Comparison of ENCODE assay signal across 18 cellular contexts in the genomic region with DNA sequence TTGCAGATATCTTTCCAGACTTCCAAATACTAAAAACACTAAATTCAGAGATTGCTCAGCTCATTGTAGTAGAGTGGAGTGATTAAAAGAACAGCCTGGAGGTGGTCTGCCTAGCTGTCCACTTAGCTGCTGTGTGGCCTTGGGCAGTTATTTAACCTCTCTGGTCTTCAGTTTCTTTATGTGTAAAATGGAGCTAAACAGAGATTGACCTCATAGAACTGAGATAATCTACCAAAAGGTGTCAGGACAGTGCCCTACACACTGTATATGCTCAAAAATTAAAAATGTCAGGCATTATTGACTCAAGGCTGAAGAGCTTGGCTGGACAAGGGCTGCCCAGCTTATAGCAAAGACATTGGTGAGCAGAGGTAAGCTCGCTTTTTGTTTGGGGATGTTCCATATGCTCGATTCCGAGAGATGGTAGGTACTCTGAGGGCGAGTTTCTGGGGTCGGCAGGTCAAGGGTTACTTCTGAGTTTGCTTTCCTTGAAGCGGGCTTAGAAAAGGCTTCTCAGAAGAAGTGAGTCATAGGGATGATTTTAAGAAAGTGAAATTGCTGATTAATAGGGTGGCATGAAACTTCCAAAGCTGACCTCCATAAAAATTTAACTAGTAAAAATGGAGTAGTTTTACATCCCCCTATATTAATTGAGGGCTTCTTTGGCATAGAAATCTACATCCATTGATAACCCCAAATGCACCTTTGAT.
"Had no signal": no experiment of that assay in that cellular context is flagged by ENCODE, and none has a peak within 500 bp of the region (broad histone marks: within the 10 kb centered on the region; RNA-seq: fewer than 3 reads in every experiment).

No MANE protein-coding gene starts in this region.

- H3K27me3 ChIP-seq: esophagus muscularis mucosa, foreskin keratinocyte, left lung had no signal

- H3K4me1 ChIP-seq: esophagus muscularis mucosa, foreskin keratinocyte, left lung, lower lobe of right lung had no signal

- ATAC-seq: foreskin keratinocyte, left lung, lower lobe of right lung, natural killer cell had no signal

- H3K27ac Mint-ChIP-seq: immature natural killer cell, memory B cell, mesothelial cell of epicardium, natural killer cell had no signal

- H3K36me3 ChIP-seq: esophagus muscularis mucosa, left lung, lower lobe of right lung had no signal

- H3K27ac ChIP-seq: dorsolateral prefrontal cortex, esophagus muscularis mucosa, foreskin keratinocyte, left lung, lower lobe of right lung had no signal

- DNase-seq: cortex of kidney; dorsolateral prefrontal cortex; effector CD8-positive, alpha-beta T cell; foreskin keratinocyte; immature natural killer cell; left lung; lower lobe of right lung; natural killer cell; posterior cingulate gyrus; stimulated activated CD4-positive, alpha-beta T cell treated with anti-CD3 and anti-CD28 coated beads, Interleukin-2, amount 100 ng/mL, for 48 hours; stimulated activated naive CD4-positive, alpha-beta T cell treated with Interleukin-2 at 50 U/mL for 16 hours had no signal

- H3K9me3 ChIP-seq: esophagus muscularis mucosa, left lung, lower lobe of right lung had no signal

- H3K4me3 ChIP-seq: dorsolateral prefrontal cortex, esophagus muscularis mucosa, left lung, lower lobe of right lung, smooth muscle cell had no signal

- H3K4me2 ChIP-seq: smooth muscle cell had no signal

- FAIRE-seq: endometrium, keratinocyte had no signal

- H3K9me3 Mint-ChIP-seq: immature natural killer cell, memory B cell, mesothelial cell of epicardium, natural killer cell, neural crest cell had no signal

- H3K36me3 Mint-ChIP-seq: immature natural killer cell, memory B cell, mesothelial cell of epicardium, natural killer cell had no signal
